In the genomic region with DNA sequence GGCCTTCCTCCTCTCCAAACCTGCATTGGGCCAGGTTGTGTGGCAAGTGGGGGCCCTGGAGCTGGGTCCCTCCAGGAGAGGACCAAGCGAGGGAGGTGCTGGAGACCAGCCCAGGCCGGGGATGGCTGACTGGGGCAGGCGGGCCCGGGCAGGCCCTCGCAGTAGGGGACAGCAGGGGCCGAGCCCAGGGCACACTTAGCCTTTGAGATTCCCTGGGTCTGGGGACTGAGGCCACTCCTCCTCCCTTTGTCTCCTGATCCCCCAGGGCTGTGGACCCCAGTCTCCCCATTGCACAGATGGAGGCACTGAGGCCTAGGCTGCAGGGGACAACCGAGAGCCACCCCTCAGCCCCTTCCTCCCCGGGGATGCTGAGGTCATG, we compare ENCODE assay signal across 2 cellular contexts.
A peak's percentile ranks its signal among the peaks of the same experiment; 100 is the strongest.
TF ChIP-seq lines count a peak whose summit lies in the region.

No MANE protein-coding gene starts in this region.

TF ChIP-seq in GM23338, 12 proteins besides CTCF, POLR2A, EP300 and RAD21:
- TF ChIP-seq, protein P1, sequence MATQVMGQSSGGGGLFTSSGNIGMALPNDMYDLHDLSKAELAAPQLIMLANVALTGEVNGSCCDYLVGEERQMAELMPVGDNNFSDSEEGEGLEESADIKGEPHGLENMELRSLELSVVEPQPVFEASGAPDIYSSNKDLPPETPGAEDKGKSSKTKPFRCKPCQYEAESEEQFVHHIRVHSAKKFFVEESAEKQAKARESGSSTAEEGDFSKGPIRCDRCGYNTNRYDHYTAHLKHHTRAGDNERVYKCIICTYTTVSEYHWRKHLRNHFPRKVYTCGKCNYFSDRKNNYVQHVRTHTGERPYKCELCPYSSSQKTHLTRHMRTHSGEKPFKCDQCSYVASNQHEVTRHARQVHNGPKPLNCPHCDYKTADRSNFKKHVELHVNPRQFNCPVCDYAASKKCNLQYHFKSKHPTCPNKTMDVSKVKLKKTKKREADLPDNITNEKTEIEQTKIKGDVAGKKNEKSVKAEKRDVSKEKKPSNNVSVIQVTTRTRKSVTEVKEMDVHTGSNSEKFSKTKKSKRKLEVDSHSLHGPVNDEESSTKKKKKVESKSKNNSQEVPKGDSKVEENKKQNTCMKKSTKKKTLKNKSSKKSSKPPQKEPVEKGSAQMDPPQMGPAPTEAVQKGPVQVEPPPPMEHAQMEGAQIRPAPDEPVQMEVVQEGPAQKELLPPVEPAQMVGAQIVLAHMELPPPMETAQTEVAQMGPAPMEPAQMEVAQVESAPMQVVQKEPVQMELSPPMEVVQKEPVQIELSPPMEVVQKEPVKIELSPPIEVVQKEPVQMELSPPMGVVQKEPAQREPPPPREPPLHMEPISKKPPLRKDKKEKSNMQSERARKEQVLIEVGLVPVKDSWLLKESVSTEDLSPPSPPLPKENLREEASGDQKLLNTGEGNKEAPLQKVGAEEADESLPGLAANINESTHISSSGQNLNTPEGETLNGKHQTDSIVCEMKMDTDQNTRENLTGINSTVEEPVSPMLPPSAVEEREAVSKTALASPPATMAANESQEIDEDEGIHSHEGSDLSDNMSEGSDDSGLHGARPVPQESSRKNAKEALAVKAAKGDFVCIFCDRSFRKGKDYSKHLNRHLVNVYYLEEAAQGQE (IDR thresholded peaks at IDR 0.05; ENCODE audit: unreplicated experiment) = no peak
- TF ChIP-seq, protein P2, sequence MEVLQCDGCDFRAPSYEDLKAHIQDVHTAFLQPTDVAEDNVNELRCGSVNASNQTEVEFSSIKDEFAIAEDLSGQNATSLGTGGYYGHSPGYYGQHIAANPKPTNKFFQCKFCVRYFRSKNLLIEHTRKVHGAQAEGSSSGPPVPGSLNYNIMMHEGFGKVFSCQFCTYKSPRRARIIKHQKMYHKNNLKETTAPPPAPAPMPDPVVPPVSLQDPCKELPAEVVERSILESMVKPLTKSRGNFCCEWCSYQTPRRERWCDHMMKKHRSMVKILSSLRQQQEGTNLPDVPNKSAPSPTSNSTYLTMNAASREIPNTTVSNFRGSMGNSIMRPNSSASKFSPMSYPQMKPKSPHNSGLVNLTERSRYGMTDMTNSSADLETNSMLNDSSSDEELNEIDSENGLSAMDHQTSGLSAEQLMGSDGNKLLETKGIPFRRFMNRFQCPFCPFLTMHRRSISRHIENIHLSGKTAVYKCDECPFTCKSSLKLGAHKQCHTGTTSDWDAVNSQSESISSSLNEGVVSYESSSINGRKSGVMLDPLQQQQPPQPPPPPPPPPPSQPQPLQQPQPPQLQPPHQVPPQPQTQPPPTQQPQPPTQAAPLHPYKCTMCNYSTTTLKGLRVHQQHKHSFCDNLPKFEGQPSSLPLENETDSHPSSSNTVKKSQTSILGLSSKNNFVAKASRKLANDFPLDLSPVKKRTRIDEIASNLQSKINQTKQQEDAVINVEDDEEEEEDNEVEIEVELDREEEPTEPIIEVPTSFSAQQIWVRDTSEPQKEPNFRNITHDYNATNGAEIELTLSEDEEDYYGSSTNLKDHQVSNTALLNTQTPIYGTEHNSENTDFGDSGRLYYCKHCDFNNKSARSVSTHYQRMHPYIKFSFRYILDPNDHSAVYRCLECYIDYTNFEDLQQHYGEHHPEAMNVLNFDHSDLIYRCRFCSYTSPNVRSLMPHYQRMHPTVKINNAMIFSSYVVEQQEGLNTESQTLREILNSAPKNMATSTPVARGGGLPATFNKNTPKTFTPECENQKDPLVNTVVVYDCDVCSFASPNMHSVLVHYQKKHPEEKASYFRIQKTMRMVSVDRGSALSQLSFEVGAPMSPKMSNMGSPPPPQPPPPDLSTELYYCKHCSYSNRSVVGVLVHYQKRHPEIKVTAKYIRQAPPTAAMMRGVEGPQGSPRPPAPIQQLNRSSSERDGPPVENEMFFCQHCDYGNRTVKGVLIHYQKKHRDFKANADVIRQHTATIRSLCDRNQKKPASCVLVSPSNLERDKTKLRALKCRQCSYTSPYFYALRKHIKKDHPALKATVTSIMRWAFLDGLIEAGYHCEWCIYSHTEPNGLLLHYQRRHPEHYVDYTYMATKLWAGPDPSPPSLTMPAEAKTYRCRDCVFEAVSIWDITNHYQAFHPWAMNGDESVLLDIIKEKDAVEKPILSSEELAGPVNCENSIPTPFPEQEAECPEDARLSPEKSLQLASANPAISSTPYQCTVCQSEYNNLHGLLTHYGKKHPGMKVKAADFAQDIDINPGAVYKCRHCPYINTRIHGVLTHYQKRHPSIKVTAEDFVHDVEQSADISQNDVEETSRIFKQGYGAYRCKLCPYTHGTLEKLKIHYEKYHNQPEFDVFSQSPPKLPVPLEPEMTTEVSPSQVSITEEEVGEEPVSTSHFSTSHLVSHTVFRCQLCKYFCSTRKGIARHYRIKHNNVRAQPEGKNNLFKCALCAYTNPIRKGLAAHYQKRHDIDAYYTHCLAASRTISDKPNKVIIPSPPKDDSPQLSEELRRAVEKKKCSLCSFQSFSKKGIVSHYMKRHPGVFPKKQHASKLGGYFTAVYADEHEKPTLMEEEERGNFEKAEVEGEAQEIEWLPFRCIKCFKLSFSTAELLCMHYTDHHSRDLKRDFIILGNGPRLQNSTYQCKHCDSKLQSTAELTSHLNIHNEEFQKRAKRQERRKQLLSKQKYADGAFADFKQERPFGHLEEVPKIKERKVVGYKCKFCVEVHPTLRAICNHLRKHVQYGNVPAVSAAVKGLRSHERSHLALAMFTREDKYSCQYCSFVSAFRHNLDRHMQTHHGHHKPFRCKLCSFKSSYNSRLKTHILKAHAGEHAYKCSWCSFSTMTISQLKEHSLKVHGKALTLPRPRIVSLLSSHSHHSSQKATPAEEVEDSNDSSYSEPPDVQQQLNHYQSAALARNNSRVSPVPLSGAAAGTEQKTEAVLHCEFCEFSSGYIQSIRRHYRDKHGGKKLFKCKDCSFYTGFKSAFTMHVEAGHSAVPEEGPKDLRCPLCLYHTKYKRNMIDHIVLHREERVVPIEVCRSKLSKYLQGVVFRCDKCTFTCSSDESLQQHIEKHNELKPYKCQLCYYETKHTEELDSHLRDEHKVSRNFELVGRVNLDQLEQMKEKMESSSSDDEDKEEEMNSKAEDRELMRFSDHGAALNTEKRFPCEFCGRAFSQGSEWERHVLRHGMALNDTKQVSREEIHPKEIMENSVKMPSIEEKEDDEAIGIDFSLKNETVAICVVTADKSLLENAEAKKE (CRISPR knock-in tag; IDR thresholded peaks at IDR 0.05) = no peak
- TF ChIP-seq EZH2 (IDR thresholded peaks at IDR 0.05; ENCODE audit: low read depth, unreplicated experiment) = peak; percentile 33

TF ChIP-seq in H1, 55 proteins besides CTCF, POLR2A, EP300 and RAD21:
- TF ChIP-seq CREB1 (IDR thresholded peaks at IDR 0.05) (no peak), KDM1A (IDR thresholded peaks at IDR 0.05; ENCODE audit: borderline replicate concordance, low read length) (peak; percentile 90), RBBP5 (IDR thresholded peaks at IDR 0.05; ENCODE audit: borderline replicate concordance, low read depth, low read length) (peak; percentile 3; the same call in 1 of the 2 replicates)
